In genomic region chr20:38673731-38674177, GRCh38 we compare ENCODE assay signal across 9 cellular contexts. TPM values are rescaled to one million over a fixed set of nuclear protein-coding genes. Genes with fewer than 3 reads are reported as not detected.
DNase-seq lines count a peak whose midpoint lies in the region; ATAC-seq and TF ChIP-seq lines count a peak whose summit lies in the region.
"Had no signal": no experiment of that assay in that cellular context is flagged by ENCODE, and none has a peak within 500 bp of the region (broad histone marks: within the 10 kb centered on the region; RNA-seq: fewer than 3 reads in every experiment).

No MANE protein-coding gene starts in this region.

- peak overlapping the region; percentile 100 for H3K4me2 ChIP-seq in mammary epithelial cell (ENCODE audit: insufficient read depth, low read depth, low read length)

- no peaks in the 10 kb centered on the region for H4K20me1 ChIP-seq in mammary epithelial cell (ENCODE audit: insufficient read depth, low read length)

- no TSS peak for BruUV-seq in mammary epithelial cell (replicated peaks; lab: Mats Ljungman, UMichigan)

- no peak for TF ChIP-seq POLR2A in uterus (IDR thresholded peaks at IDR 0.05)

- in situ Hi-C loops in mammary epithelial cell (cut with MboI; ENCODE audit: low sequenced_read_pairs in 2 of 2), result loop anchor here in 1 of 2 donors (25.0 kb wide), 1 partner anchor 364 kb away; no protein-coding TSS in a partner anchor
- in situ Hi-C loops in ACHN (cut with HindIII; ENCODE audit: low pct_ligation_motif_present, low pct_unique_long_range_greater_than_20kb, low sequenced_read_pairs), result no loop called here

- H2AFZ ChIP-seq in mammary epithelial cell (ENCODE audit: low read depth, low read length), result peak overlapping the region; percentile 99

- H3K4me3 ChIP-seq in GM06990 (replicated peaks; ENCODE audit: low read depth, low read length), result peak overlapping the region; percentile 70
- peak overlapping the region; percentile 64 for H3K4me3 ChIP-seq in HUES64 (ENCODE audit: low read length)
- H3K4me3 ChIP-seq in mammary epithelial cell (replicated peaks in 1 of 3; ENCODE audit: insufficient read depth in 1 of 3, low read depth in 2 of 3, low read length in 3 of 3), result peak overlapping the region; percentile 57 to 69 (median 60)
- H3K4me3 ChIP-seq in uterus, result peak overlapping the region; percentile 12 to 20

- dilution Hi-C loops in mammary epithelial cell (cut with HindIII; ENCODE audit: low sequenced_read_pairs), result no loop called here

- H3K9me3 ChIP-seq in HUES64 (ENCODE audit: insufficient read depth, low read depth, low read length), result no peaks in the 10 kb centered on the region
- no peaks in the 10 kb centered on the region for H3K9me3 ChIP-seq in mammary epithelial cell (replicated peaks; ENCODE audit: insufficient read depth, low read length)
- H3K9me3 ChIP-seq in uterus, result no peaks in the 10 kb centered on the region

- H3K27ac ChIP-seq in HUES64 (ENCODE audit: low read depth, low read length) (no peak overlapping the region), mammary epithelial cell (ENCODE audit: insufficient read depth, low read depth, low read length) (no peak overlapping the region), uterus (no peak overlapping the region)

- TF ChIP-seq CTCF in GM06990 (IDR thresholded peaks at IDR 0.05; ENCODE audit: insufficient read depth, low read length, poor library complexity, severe bottlenecking) (no peak), mammary epithelial cell (conservative IDR thresholded peaks at IDR 0.05 in 1 of 2, IDR thresholded peaks at IDR 0.05 in 1 of 2; ENCODE audit: extremely low read depth in 1 of 2, insufficient read depth in 1 of 2, low read depth in 1 of 2, low read length in 2 of 2) (no peak), uterus (IDR thresholded peaks at IDR 0.05) (no peak)

- DNase-seq in GM06990 (ENCODE audit: extremely low read depth, insufficient read length) (no peak), mammary epithelial cell (no peak), medulla oblongata (ENCODE audit: extremely low spot score) (peak; percentile 4), uterus (no peak), OCI-M2 (lab: John Stamatoyannopoulos, UW; ENCODE audit: unreplicated experiment) (no peak), ACHN (no peak)

- H3K9ac ChIP-seq in HUES64 (ENCODE audit: low read depth, low read length) (peak overlapping the region; percentile 47), mammary epithelial cell (ENCODE audit: insufficient read depth, low read length) (peak overlapping the region; percentile 8)

- ATAC-seq in GM18870 (IDR thresholded peaks at IDR 0.05; ENCODE audit: unreplicated experiment), result no peak
- ATAC-seq: Panc1 had no signal

- no peaks in the 10 kb centered on the region for H3K79me2 ChIP-seq in mammary epithelial cell (ENCODE audit: insufficient read depth, low read length)

- WGBS in HUES64, result under 1% methylated on average over 18 of the region's 18 CpGs
- 0% methylated on average over 9 of the region's 18 CpGs for WGBS in mammary epithelial cell (ENCODE audit: low coverage, missing lambda C conversion rate)

- H3K36me3 ChIP-seq in GM06990 (ENCODE audit: control insufficient read depth, insufficient read depth, low read length) (no peaks in the 10 kb centered on the region), HUES64 (ENCODE audit: insufficient read depth, low read length) (no peaks in the 10 kb centered on the region), mammary epithelial cell (ENCODE audit: insufficient read depth, low read length) (no peaks in the 10 kb centered on the region), uterus (no peaks in the 10 kb centered on the region)

- H3K4me1 ChIP-seq in HUES64 (ENCODE audit: insufficient read depth, low read length) (peaks cover 9% of the 10 kb centered on the region; the same call in 1 of the 2 replicates), mammary epithelial cell (ENCODE audit: insufficient read depth, low read length) (peaks cover 9% of the 10 kb centered on the region), uterus (peaks cover 0 to 3% of the 10 kb centered on the region in 2 donors)

- intact Hi-C loops in mammary epithelial cell (cut with micrococcal nuclease) (no loop called here), uterus (cut with DNase I; ENCODE audit: low total_unique reads) (no loop called here)

- CTCF ChIA-PET in mammary epithelial cell (lab: Charles Lee; ENCODE audit: low non-redundant PET), result interaction anchor here (0.6 kb wide), 1 partner anchor 59 kb away, joined by 5 read pairs; no protein-coding TSS in a partner anchor

- H3K27me3 ChIP-seq in GM06990 (replicated peaks; ENCODE audit: control insufficient read depth, insufficient read depth, low read length) (no peaks in the 10 kb centered on the region; the same call in 1 of the 2 replicates), HUES64 (ENCODE audit: insufficient read depth, low read length) (peaks cover 66% of the 10 kb centered on the region), mammary epithelial cell (ENCODE audit: insufficient read depth, low read length) (no peaks in the 10 kb centered on the region), uterus (peaks cover 0 to 21% of the 10 kb centered on the region in 2 donors)

RNA-seq across cellular contexts. Expression of gene SLC32A1, which starts 50.5 kb away (rescaled TPM):
- 0.15 TPM for polyA plus RNA-seq in HUES64 (2013, experiment 1 of 2)
- polyA plus RNA-seq in HUES64 (2013, experiment 2 of 2), result 0.13 TPM
- total RNA-seq in mammary epithelial cell, result not detected
- not detected for polyA plus RNA-seq in mammary epithelial cell
- polyA minus RNA-seq in mammary epithelial cell, result not detected
- total RNA-seq in uterus, result not detected

Comparison
In these comparisons a context has a peak if more than half of its experiments do, and no peak if none do; other contexts are left out.
1. H3K4me3 ChIP-seq: peak in every context shown above with its lines; median percentile 70 in GM06990; 64 in HUES64; 60 in mammary epithelial cell; 16 in uterus.